Comparison of ENCODE assay signal across 16 cellular contexts in the genomic region with DNA sequence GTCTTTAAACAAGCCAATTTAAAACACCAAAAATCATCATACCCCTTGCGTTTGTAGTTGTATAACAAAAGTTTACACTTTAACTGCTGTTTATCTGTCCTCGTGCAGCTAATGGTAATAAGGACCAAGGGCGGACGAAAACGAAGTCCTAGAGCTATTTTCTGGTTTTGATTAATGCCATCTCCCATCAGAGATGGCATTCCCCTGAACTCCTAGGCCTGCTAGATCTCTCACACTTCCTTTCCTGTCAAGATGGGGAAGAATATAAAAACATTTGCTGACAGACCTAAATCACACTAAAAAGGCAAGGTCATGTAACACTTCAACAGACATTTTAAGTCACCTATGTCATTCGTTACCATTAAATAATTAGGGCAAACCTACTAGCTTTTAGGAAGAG. TPM values are rescaled to one million over a fixed set of nuclear protein-coding genes. Genes with fewer than 3 reads are reported as not detected.
DNase-seq lines count a peak whose midpoint lies in the region; ATAC-seq and TF ChIP-seq lines count a peak whose summit lies in the region.
"Had no signal": no experiment of that assay in that cellular context is flagged by ENCODE, and none has a peak within 500 bp of the region (broad histone marks: within the 10 kb centered on the region; RNA-seq: fewer than 3 reads in every experiment).

No MANE protein-coding gene starts in this region.

- H2AK5ac ChIP-seq in H9 (ENCODE audit: insufficient read length, low read length), result no peak overlapping the region
- no peak overlapping the region for H2AK5ac ChIP-seq in IMR-90 (ENCODE audit: low read depth, low read length)

- no peak overlapping the region for H4K8ac ChIP-seq in H9 (replicated peaks; ENCODE audit: insufficient read length, low read depth, low read length)
- no peak overlapping the region for H4K8ac ChIP-seq in IMR-90 (ENCODE audit: low read depth in 2 of 2, low read length in 2 of 2)

- ATAC-seq in IMR-90 (ENCODE audit: low read depth) (no peak), WTC11 (no peak), memory B cell (ENCODE audit: low read depth) (no peak)

- in situ Hi-C loops in IMR-90 (cut with MboI; ENCODE audit: low sequenced_read_pairs), result no loop called here

- H3T11ph ChIP-seq in H9 (ENCODE audit: low read length), result no peak overlapping the region

- H3K27me3 ChIP-seq in H9 (ENCODE audit: insufficient read depth, low read length) (no peaks in the 10 kb centered on the region), IMR-90 (ENCODE audit: control insufficient read depth, insufficient read depth, low read length) (no peaks in the 10 kb centered on the region)
- H3K27me3 ChIP-seq: Peyer's patch had no signal

- WGBS in H9 (ENCODE audit: extremely low coverage, insufficient read length, low lambda C conversion rate), result no CpG with 5 or more reads among the region's 6 CpGs
- WGBS in IMR-90 (ENCODE audit: extremely low coverage in 2 of 2, insufficient read length in 1 of 2), 2 experiments, result 80% methylated on average over 3 of the region's 6 CpGs; no CpG with 5 or more reads in 1 of the 2 experiments

- no peak overlapping the region for H2BK12ac ChIP-seq in H9 (ENCODE audit: insufficient read length, low read depth, low read length)

- no peak overlapping the region for H3K4ac ChIP-seq in H9 (ENCODE audit: low read depth, low read length)
- no peak overlapping the region for H3K4ac ChIP-seq in IMR-90 (ENCODE audit: low read depth, low read length)

- TF ChIP-seq RAD21 in IMR-90 (IDR thresholded peaks at IDR 0.05; ENCODE audit: low read length), result no peak

- no peak for TF ChIP-seq POLR2A in IMR-90 (IDR thresholded peaks at IDR 0.05; ENCODE audit: low read depth, low read length)

- H2BK20ac ChIP-seq in H9 (ENCODE audit: low read depth, low read length, poor library complexity, severe bottlenecking) (no peak overlapping the region), IMR-90 (ENCODE audit: low read depth, low read length) (no peak overlapping the region)

- TF ChIP-seq CTCF in H9 (conservative IDR thresholded peaks at IDR 0.05), result no peak
- no peak for TF ChIP-seq CTCF in IMR-90 (conservative IDR thresholded peaks at IDR 0.05; ENCODE audit: low read depth, low read length)
- no peak for TF ChIP-seq CTCF in WTC11 (IDR thresholded peaks at IDR 0.05)

- H4K5ac ChIP-seq in H9 (ENCODE audit: insufficient read length, low read depth, low read length), result no peak overlapping the region
- H4K5ac ChIP-seq in IMR-90 (ENCODE audit: low read depth, low read length), result no peak overlapping the region

- H3K14ac ChIP-seq in H9 (ENCODE audit: insufficient read depth, low read length) (no peak overlapping the region), IMR-90 (replicated peaks; ENCODE audit: low read depth, low read length) (no peak overlapping the region; the same call in 1 of the 2 replicates)

- H3K4me3 Mint-ChIP-seq in H9 (no peak overlapping the region), WTC11 (no peak overlapping the region), memory B cell (no peak overlapping the region)
- H3K4me3 Mint-ChIP-seq: IgD-negative memory B cell had no signal

- no peak overlapping the region for H2BK5ac ChIP-seq in H9 (ENCODE audit: insufficient read length, low read length)
- H2BK5ac ChIP-seq in IMR-90 (ENCODE audit: low read depth, low read length, poor library complexity, severe bottlenecking), result peak overlapping the region; percentile 37

- H2AK9ac ChIP-seq in IMR-90 (replicated peaks; ENCODE audit: low read depth, low read length, poor library complexity), result no peak overlapping the region

- H2BK120ac ChIP-seq in H9 (ENCODE audit: low read depth, low read length, poor library complexity, severe bottlenecking), result no peak overlapping the region
- no peak overlapping the region for H2BK120ac ChIP-seq in IMR-90 (ENCODE audit: low read depth, low read length)

- H3K9ac ChIP-seq in H9 (ENCODE audit: extremely low read depth, insufficient read length, low read length) (no peak overlapping the region), IMR-90 (ENCODE audit: low read depth, low read length) (no peak overlapping the region)

- no peak overlapping the region for H3K18ac ChIP-seq in H9 (ENCODE audit: insufficient read length, low read depth, low read length)
- H3K18ac ChIP-seq in IMR-90 (ENCODE audit: low read depth, low read length), result no peak overlapping the region

- no peaks in the 10 kb centered on the region for H3K9me3 ChIP-seq in H9 (ENCODE audit: control insufficient read depth, low read depth, low read length)
- no peaks in the 10 kb centered on the region for H3K9me3 ChIP-seq in IMR-90 (ENCODE audit: control insufficient read depth, insufficient read depth, low read length)
- H3K9me3 ChIP-seq: Peyer's patch had no signal

- H3K4me1 Mint-ChIP-seq in H9, result peaks cover 14 to 19% of the 10 kb centered on the region in 2 experiments
- peaks cover 23% of the 10 kb centered on the region for H3K4me1 Mint-ChIP-seq in WTC11
- peaks cover 6% of the 10 kb centered on the region for H3K4me1 Mint-ChIP-seq in memory B cell

- H3K9me3 Mint-ChIP-seq in H9, result no peaks in the 10 kb centered on the region
- no peaks in the 10 kb centered on the region for H3K9me3 Mint-ChIP-seq in WTC11
- no peaks in the 10 kb centered on the region for H3K9me3 Mint-ChIP-seq in memory B cell
- H3K9me3 Mint-ChIP-seq: IgD-negative memory B cell had no signal

- no peaks in the 10 kb centered on the region for H3K4me1 ChIP-seq in H9 (ENCODE audit: insufficient read depth, low read length)
- H3K4me1 ChIP-seq in IMR-90 (ENCODE audit: control insufficient read depth, insufficient read depth, low read length), result peaks cover under 1% of the 10 kb centered on the region; the same call in 1 of the 2 replicates

- no peaks in the 10 kb centered on the region for H4K20me1 ChIP-seq in H9 (ENCODE audit: control insufficient read depth, insufficient read depth, insufficient read length)
- H4K20me1 ChIP-seq in IMR-90 (ENCODE audit: insufficient read depth, low read length), result peaks cover 19% of the 10 kb centered on the region

- peaks cover 9% of the 10 kb centered on the region for H3K9me1 ChIP-seq in IMR-90 (ENCODE audit: insufficient read depth, low read length)

- H3K79me2 ChIP-seq in H9 (ENCODE audit: insufficient read depth, low read length), result peaks cover 16% of the 10 kb centered on the region

- DNase-seq in H9 (no peak), IMR-90 (no peak), WTC11 (ENCODE audit: low spot score) (no peak), memory B cell (ENCODE audit: low spot score in 2 of 2) (no peak), OCI-M1 (lab: John Stamatoyannopoulos, UW) (no peak), KG1 (lab: John Stamatoyannopoulos, UW) (no peak)
- DNase-seq in effector CD4-positive, alpha-beta T cell, result no peak
- DNase-seq: AML-193, DMS79 treated with DMSO at 0.1 percent for 48 hours, NCI-H187 treated with DMSO at 0.1 percent for 48 hours, NCI-H345, NCI-H524 treated with DMSO at 0.1 percent for 48 hours, Peyer's patch had no signal

- H3K27ac ChIP-seq in H9 (ENCODE audit: insufficient read length, low read depth, low read length), result no peak overlapping the region
- no peak overlapping the region for H3K27ac ChIP-seq in IMR-90 (ENCODE audit: insufficient read depth, low read length)
- H3K27ac ChIP-seq: C4-2B, HL-60, Peyer's patch had no signal

- no TSS peak for BruUV-seq in IMR-90 (replicated peaks; lab: Mats Ljungman, UMichigan)

- H3K4me2 ChIP-seq in H9 (ENCODE audit: insufficient read depth, insufficient read length, low read length) (no peak overlapping the region), IMR-90 (ENCODE audit: low read depth, low read length) (no peak overlapping the region)

- POLR2A ChIA-PET in IMR-90 (lab: Charles Lee; ENCODE audit: unreplicated experiment) (no interaction called here), WTC11 (lab: Charles Lee) (interaction anchor here (0.6 kb wide), 1 partner anchor 102 kb away, joined by 3 read pairs; no protein-coding TSS in a partner anchor)

- H3K23ac ChIP-seq in H9 (ENCODE audit: insufficient read length, low read depth, low read length) (no peak overlapping the region), IMR-90 (ENCODE audit: low read depth, low read length) (peak overlapping the region; percentile 56; the same call in 1 of the 2 replicates)

- H3K4me3 ChIP-seq in IMR-90 (ENCODE audit: insufficient read depth, low read depth, low read length), result no peak overlapping the region
- H3K4me3 ChIP-seq: Peyer's patch had no signal

- H3K56ac ChIP-seq in H9 (ENCODE audit: insufficient read length, low read depth, low read length), result no peak overlapping the region
- H3K56ac ChIP-seq in IMR-90 (ENCODE audit: extremely low read depth, insufficient read depth, low read length), result no peak overlapping the region

- no peak overlapping the region for H4K91ac ChIP-seq in H9 (ENCODE audit: insufficient read length, low read depth, low read length)
- no peak overlapping the region for H4K91ac ChIP-seq in IMR-90 (ENCODE audit: insufficient read depth, low read depth, low read length)

- CTCF ChIA-PET in IMR-90 (lab: Yijun Ruan, JAX), result interaction anchor here (0.6 kb wide), 1 partner anchor 773 kb away, joined by 10 read pairs; no protein-coding TSS in a partner anchor
- CTCF ChIA-PET in WTC11 (lab: Charles Lee), result interaction anchor here (0.9 kb wide), 1 partner anchor 133 kb away, joined by 3 read pairs; no protein-coding TSS in a partner anchor

- H3K23me2 ChIP-seq in H9 (ENCODE audit: insufficient read length, low read depth, low read length, poor library complexity, severe bottlenecking), result no peaks in the 10 kb centered on the region

- dilution Hi-C loops in IMR-90 (cut with HindIII; ENCODE audit: low sequenced_read_pairs, unreplicated experiment), result no loop called here

- peaks cover 26% of the 10 kb centered on the region for H3K36me3 ChIP-seq in IMR-90 (ENCODE audit: control insufficient read depth, insufficient read depth, low read length)

- H2BK15ac ChIP-seq in H9 (ENCODE audit: low read depth, low read length) (no peak overlapping the region), IMR-90 (ENCODE audit: low read depth, low read length) (no peak overlapping the region)

- H3K27ac Mint-ChIP-seq in H9, result peak overlapping the region in 2 of 3 experiments; percentile 6 to 64; a peak in 2 of 7 replicates
- peak overlapping the region; percentile 42 for H3K27ac Mint-ChIP-seq in WTC11
- peak overlapping the region; percentile 18 for H3K27ac Mint-ChIP-seq in memory B cell
- H3K27ac Mint-ChIP-seq: IgD-negative memory B cell had no signal

- H2AFZ ChIP-seq in H9 (ENCODE audit: low read length), result no peak overlapping the region
- H2AFZ ChIP-seq in IMR-90 (replicated peaks; ENCODE audit: low read length, poor library complexity), result no peak overlapping the region

- peaks cover 63 to 87% (median 70%) of the 10 kb centered on the region in 3 experiments for H3K36me3 Mint-ChIP-seq in H9 (ENCODE audit: insufficient read depth in 1 of 3, low read depth in 3 of 3)
- peaks cover 71% of the 10 kb centered on the region for H3K36me3 Mint-ChIP-seq in WTC11
- H3K36me3 Mint-ChIP-seq in memory B cell, result peaks cover 21% of the 10 kb centered on the region

- H3K27me3 Mint-ChIP-seq in H9 (ENCODE audit: low read depth) (no peaks in the 10 kb centered on the region), WTC11 (ENCODE audit: low read depth) (no peaks in the 10 kb centered on the region), memory B cell (no peaks in the 10 kb centered on the region)
- H3K27me3 Mint-ChIP-seq: IgD-negative memory B cell had no signal

- peaks cover 4% of the 10 kb centered on the region for H3K79me1 ChIP-seq in H9 (ENCODE audit: insufficient read depth, low read depth, low read length, poor library complexity, severe bottlenecking)
- peaks cover 19 to 30% of the 10 kb centered on the region in 2 experiments for H3K79me1 ChIP-seq in IMR-90 (ENCODE audit: low read depth in 1 of 2, low read length in 2 of 2)

- intact Hi-C loops in IMR-90 (cut with micrococcal nuclease), result loop anchor here (5.0 kb wide), 1 partner anchor 32 kb away; no protein-coding TSS in a partner anchor

RNA-seq across cellular contexts. Expression of gene DEK, which starts 9.5 kb away (rescaled TPM):
- total RNA-seq in H9 (2021) (216 and 217 TPM in 2 replicates), IMR-90 (2012; rRNA removed) (33.5 and 82.8 TPM in 2 replicates), WTC11 (2021) (180 to 204 TPM (median 194 TPM) in 3 replicates)
- 37.1 and 37.4 TPM in 2 replicates for polyA plus RNA-seq in IMR-90 (2012; rRNA removed)
- polyA plus RNA-seq in IMR-90 (2012; cell fraction: cytosol; rRNA removed), result 9.5 and 16.0 TPM in 2 replicates
- polyA plus RNA-seq in IMR-90 (2012; cell fraction: nucleus; rRNA removed; ENCODE audit: low replicate concordance), result 5.2 and 18.1 TPM in 2 replicates
